ENCODE assay signal across 20 cellular contexts in the genomic region with DNA sequence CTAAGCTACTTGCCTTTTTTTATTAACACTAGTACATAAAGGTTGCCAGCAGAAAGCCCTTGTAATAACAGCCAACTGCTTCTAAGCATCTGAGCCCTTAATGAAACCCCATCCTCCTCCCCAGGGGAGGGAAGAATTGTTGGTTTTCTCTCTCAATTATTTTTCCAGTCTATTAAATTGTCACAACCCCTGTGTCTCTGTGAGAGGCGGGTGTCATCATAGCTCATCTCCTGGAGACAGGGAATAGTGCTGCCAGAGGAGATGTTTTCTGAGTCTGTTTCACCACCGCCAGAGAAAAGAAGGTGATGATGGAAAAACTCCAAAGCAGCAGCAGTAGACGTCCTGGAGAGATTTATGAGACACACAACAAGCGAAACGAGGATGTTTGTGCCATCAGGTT.
A peak's percentile ranks its signal among the peaks of the same experiment; 100 is the strongest.
DNase-seq lines count a peak whose midpoint lies in the region; ATAC-seq and TF ChIP-seq lines count a peak whose summit lies in the region.
"Had no signal": no experiment of that assay in that cellular context is flagged by ENCODE, and none has a peak within 500 bp of the region (broad histone marks: within the 10 kb centered on the region; RNA-seq: fewer than 3 reads in every experiment).

No MANE protein-coding gene starts in this region.

- peaks cover 5% of the 10 kb centered on the region; the same call in 1 of the 2 replicates for H3K9me3 Mint-ChIP-seq in WTC11
- H3K9me3 Mint-ChIP-seq: GM23338; T-helper 2 cell treated with Interferon-gamma antibody and Interleukin-4, amounts not matched to agents 5 μg/mL and 100 μg/mL, for 36 hours had no signal

- ATAC-seq in WTC11 (no peak), GM18511 (IDR thresholded peaks at IDR 0.05; ENCODE audit: unreplicated experiment) (no peak)
- ATAC-seq: GM23338, SK-N-SH treated with all-trans-retinoic acid at 6 μM for 48 hours had no signal

- CTCF ChIA-PET in WTC11 (lab: Charles Lee), result no interaction called here

- H3K4me3 Mint-ChIP-seq in WTC11, result no peak overlapping the region
- H3K4me3 Mint-ChIP-seq: CD4-positive, alpha-beta T cell; GM23338; T-helper 2 cell treated with Interferon-gamma antibody and Interleukin-4, amounts not matched to agents 5 μg/mL and 100 μg/mL, for 36 hours had no signal

- DNase-seq in NCI-H1436 treated with DMSO at 0.1 percent for 48 hours (lab: John Stamatoyannopoulos, UW) (peak; percentile 6), NCI-H1436 (lab: John Stamatoyannopoulos, UW) (no peak), NCI-H1417 treated with DMSO at 0.1 percent for 48 hours (lab: John Stamatoyannopoulos, UW) (peak; percentile 6), NCI-H2227 treated with DMSO at 0.1 percent for 48 hours (lab: John Stamatoyannopoulos, UW) (peak; percentile 70), left kidney (ENCODE audit: low read depth, low spot score) (peak; percentile 15), WTC11 (ENCODE audit: low spot score) (no peak), Kasumi-1 (lab: John Stamatoyannopoulos, UW) (no peak)
- DNase-seq: ACHN; CD4-positive, alpha-beta T cell; DMS153; HCEC 1CT; KBM-7; NCI-H1092 treated with DMSO at 0.1 percent for 48 hours; NCI-H345; NCI-H524; NK-92 treated with Interleukin-12 subunit alpha and Interleukin-12 subunit beta, amount 100 ng/mL, for 24 hours had no signal

- POLR2A ChIA-PET in WTC11 (lab: Charles Lee), result no interaction called here

- H3K36me3 Mint-ChIP-seq in WTC11, result no peaks in the 10 kb centered on the region

- H3K27ac Mint-ChIP-seq in WTC11, result no peak overlapping the region
- H3K27ac Mint-ChIP-seq: CD4-positive, alpha-beta T cell; GM23338; T-helper 2 cell treated with Interferon-gamma antibody and Interleukin-4, amounts not matched to agents 5 μg/mL and 100 μg/mL, for 36 hours had no signal

- no peaks in the 10 kb centered on the region for H3K27me3 Mint-ChIP-seq in WTC11 (ENCODE audit: low read depth)
- H3K27me3 Mint-ChIP-seq: CD4-positive, alpha-beta T cell had no signal

- H3K4me1 Mint-ChIP-seq in WTC11, result peaks cover 3% of the 10 kb centered on the region; the same call in 1 of the 2 replicates
- H3K4me1 Mint-ChIP-seq: GM23338 had no signal

- no peak for TF ChIP-seq CTCF in WTC11 (IDR thresholded peaks at IDR 0.05)

TF ChIP-seq in WTC11, 78 proteins besides CTCF, POLR2A, EP300 and RAD21:
- no peak for TF ChIP-seq ZBTB43 (CRISPR knock-in tag; IDR thresholded peaks at IDR 0.05)
- TF ChIP-seq ATF3 (CRISPR knock-in tag; conservative IDR thresholded peaks at IDR 0.05), result no peak
- no peak for TF ChIP-seq MXD4 (CRISPR knock-in tag; IDR thresholded peaks at IDR 0.05; ENCODE audit: borderline replicate concordance)
- TF ChIP-seq, protein P1, sequence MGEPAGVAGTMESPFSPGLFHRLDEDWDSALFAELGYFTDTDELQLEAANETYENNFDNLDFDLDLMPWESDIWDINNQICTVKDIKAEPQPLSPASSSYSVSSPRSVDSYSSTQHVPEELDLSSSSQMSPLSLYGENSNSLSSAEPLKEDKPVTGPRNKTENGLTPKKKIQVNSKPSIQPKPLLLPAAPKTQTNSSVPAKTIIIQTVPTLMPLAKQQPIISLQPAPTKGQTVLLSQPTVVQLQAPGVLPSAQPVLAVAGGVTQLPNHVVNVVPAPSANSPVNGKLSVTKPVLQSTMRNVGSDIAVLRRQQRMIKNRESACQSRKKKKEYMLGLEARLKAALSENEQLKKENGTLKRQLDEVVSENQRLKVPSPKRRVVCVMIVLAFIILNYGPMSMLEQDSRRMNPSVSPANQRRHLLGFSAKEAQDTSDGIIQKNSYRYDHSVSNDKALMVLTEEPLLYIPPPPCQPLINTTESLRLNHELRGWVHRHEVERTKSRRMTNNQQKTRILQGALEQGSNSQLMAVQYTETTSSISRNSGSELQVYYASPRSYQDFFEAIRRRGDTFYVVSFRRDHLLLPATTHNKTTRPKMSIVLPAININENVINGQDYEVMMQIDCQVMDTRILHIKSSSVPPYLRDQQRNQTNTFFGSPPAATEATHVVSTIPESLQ (CRISPR knock-in tag; IDR thresholded peaks at IDR 0.05), result no peak
- TF ChIP-seq SMAD3 (CRISPR knock-in tag; IDR thresholded peaks at IDR 0.05; ENCODE audit: borderline replicate concordance), result no peak
- no peak for TF ChIP-seq NFYB (CRISPR knock-in tag; conservative IDR thresholded peaks at IDR 0.05; ENCODE audit: low read depth)
- no peak for TF ChIP-seq ZNF138 (CRISPR knock-in tag; conservative IDR thresholded peaks at IDR 0.05)
- TF ChIP-seq ZNF219 (CRISPR knock-in tag; IDR thresholded peaks at IDR 0.05; ENCODE audit: borderline replicate concordance), result no peak
- TF ChIP-seq ZNF263 (CRISPR knock-in tag; IDR thresholded peaks at IDR 0.05; ENCODE audit: low read depth), result no peak
- TF ChIP-seq FOXP1 (CRISPR knock-in tag; IDR thresholded peaks at IDR 0.05; ENCODE audit: borderline replicate concordance), result no peak
- TF ChIP-seq, protein P2, sequence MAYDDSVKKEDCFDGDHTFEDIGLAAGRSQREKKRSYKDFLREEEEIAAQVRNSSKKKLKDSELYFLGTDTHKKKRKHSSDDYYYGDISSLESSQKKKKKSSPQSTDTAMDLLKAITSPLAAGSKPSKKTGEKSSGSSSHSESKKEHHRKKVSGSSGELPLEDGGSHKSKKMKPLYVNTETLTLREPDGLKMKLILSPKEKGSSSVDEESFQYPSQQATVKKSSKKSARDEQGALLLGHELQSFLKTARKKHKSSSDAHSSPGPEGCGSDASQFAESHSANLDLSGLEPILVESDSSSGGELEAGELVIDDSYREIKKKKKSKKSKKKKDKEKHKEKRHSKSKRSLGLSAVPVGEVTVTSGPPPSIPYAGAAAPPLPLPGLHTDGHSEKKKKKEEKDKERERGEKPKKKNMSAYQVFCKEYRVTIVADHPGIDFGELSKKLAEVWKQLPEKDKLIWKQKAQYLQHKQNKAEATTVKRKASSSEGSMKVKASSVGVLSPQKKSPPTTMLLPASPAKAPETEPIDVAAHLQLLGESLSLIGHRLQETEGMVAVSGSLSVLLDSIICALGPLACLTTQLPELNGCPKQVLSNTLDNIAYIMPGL (CRISPR knock-in tag; IDR thresholded peaks at IDR 0.05), result no peak
- TF ChIP-seq, protein P3, sequence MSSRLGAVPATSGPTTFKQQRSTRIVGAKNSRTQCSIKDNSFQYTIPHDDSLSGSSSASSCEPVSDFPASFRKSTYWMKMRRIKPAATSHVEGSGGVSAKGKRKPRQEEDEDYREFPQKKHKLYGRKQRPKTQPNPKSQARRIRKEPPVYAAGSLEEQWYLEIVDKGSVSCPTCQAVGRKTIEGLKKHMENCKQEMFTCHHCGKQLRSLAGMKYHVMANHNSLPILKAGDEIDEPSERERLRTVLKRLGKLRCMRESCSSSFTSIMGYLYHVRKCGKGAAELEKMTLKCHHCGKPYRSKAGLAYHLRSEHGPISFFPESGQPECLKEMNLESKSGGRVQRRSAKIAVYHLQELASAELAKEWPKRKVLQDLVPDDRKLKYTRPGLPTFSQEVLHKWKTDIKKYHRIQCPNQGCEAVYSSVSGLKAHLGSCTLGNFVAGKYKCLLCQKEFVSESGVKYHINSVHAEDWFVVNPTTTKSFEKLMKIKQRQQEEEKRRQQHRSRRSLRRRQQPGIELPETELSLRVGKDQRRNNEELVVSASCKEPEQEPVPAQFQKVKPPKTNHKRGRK (CRISPR knock-in tag; IDR thresholded peaks at IDR 0.05; ENCODE audit: borderline replicate concordance), result no peak
- TF ChIP-seq PRRX2 (CRISPR knock-in tag; IDR thresholded peaks at IDR 0.05), result no peak
- TF ChIP-seq STAT6 (CRISPR knock-in tag; conservative IDR thresholded peaks at IDR 0.05; ENCODE audit: low read depth), result no peak

Comparison
In these comparisons a context has a peak if more than half of its experiments do, and no peak if none do; other contexts are left out.
1. DNase-seq: peak in NCI-H1436 treated with DMSO at 0.1 percent for 48 hours (single experiment), NCI-H1417 treated with DMSO at 0.1 percent for 48 hours (single experiment), NCI-H2227 treated with DMSO at 0.1 percent for 48 hours (single experiment) and left kidney (single experiment); none in NCI-H1436 (single experiment), WTC11 (single experiment) and Kasumi-1 (0 of 2).